Comparison of ENCODE assay signal across 9 cellular contexts in genomic region chr22:17087176-17088131, GRCh38.
DNase-seq lines count a peak whose midpoint lies in the region; ATAC-seq lines count a peak whose summit lies in the region.
"Had no signal": no experiment of that assay in that cellular context is flagged by ENCODE, and none has a peak within 500 bp of the region (broad histone marks: within the 10 kb centered on the region; RNA-seq: fewer than 3 reads in every experiment).

No MANE protein-coding gene starts in this region.

- ATAC-seq in GM21515 (IDR thresholded peaks at IDR 0.05; ENCODE audit: unreplicated experiment) (peak; percentile 37), GM19351 (IDR thresholded peaks at IDR 0.05; ENCODE audit: unreplicated experiment) (no peak)
- ATAC-seq: HCT116 had no signal

- DNase-seq in CD1c-positive myeloid dendritic cell (ENCODE audit: extremely low spot score) (peak; percentile 39), OCI-M1 (lab: John Stamatoyannopoulos, UW) (peak; percentile 85), astrocyte of the hippocampus (ENCODE audit: low read depth, low spot score) (peak; percentile 31), putamen (ENCODE audit: low spot score) (no peak), NCI-H748 treated with DMSO at 0.1 percent for 48 hours (lab: John Stamatoyannopoulos, UW) (no peak)
- DNase-seq in stimulated activated CD4-positive, alpha-beta T cell treated with anti-CD3 and anti-CD28 coated beads, Interleukin-2, amount 100 ng/mL, for 24 hours: peak; percentile 28 to 58

Comparison
In these comparisons a context has a peak if more than half of its experiments do, and no peak if none do; other contexts are left out.
1. DNase-seq: peak in CD1c-positive myeloid dendritic cell (single experiment), OCI-M1 (single experiment), astrocyte of the hippocampus (single experiment) and stimulated activated CD4-positive, alpha-beta T cell treated with anti-CD3 and anti-CD28 coated beads, Interleukin-2, amount 100 ng/mL, for 24 hours (2 of 2); none in putamen (single experiment) and NCI-H748 treated with DMSO at 0.1 percent for 48 hours (single experiment).